1 cellular context compared by ENCODE assay signal in the genomic region with DNA sequence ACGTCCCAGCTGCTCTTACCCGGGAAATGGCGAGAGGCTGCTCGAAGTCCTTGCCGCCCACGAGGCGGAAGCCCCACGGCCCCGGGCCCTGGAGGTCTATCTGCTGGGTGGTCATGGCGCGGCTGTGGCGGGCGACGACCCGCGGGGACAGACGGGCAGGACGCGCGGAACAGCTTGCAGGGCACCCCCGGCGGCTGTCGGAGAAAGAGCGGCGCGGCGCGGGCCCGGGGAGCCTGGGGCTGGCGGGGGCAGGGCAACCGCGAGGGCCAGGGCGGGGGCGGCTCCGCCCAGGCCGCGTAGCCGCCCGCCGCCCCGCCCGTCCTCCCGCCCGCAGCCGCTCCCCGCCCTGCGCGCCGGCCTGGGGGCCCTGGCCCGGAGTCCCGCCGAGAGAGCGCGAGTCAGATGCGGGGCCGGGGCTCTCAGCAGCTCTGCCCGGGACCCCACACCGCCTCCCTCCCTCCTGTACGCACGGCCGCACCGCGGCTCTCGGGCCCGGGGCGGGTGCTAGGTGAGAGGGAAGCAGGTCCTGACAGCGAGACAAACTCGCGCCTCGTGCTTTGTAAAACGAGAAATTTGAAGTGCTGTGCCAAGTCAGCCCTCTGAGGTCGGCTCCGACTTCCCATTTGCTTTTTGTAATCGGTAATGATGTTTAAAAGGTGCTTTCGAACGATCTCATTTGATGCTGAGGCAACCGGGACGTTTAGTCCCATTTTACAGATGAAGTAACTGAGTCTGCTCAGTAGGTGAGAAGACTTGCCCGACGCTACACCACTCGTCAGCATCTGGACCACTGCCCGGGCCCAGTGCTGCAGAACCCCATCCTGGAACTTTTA.
TF ChIP-seq lines count a peak whose summit lies in the region.

A gene with protein sequence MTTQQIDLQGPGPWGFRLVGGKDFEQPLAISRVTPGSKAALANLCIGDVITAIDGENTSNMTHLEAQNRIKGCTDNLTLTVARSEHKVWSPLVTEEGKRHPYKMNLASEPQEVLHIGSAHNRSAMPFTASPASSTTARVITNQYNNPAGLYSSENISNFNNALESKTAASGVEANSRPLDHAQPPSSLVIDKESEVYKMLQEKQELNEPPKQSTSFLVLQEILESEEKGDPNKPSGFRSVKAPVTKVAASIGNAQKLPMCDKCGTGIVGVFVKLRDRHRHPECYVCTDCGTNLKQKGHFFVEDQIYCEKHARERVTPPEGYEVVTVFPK (minus strand): TSS at position 203 of the 833 bp plus-strand sequence. CDS start 88 bp downstream, at position 115.

TF ChIP-seq in H1, 55 proteins besides CTCF, POLR2A, EP300 and RAD21 (continues in another document):
- TF ChIP-seq POLR2AphosphoS5 (IDR thresholded peaks at IDR 0.05; ENCODE audit: low read depth, low read length) (no peak), RBBP5 (IDR thresholded peaks at IDR 0.05; ENCODE audit: borderline replicate concordance, low read depth, low read length) (no peak), CREB1 (IDR thresholded peaks at IDR 0.05) (no peak), HDAC2 (IDR thresholded peaks at IDR 0.05; ENCODE audit: borderline replicate concordance in 1 of 2, low read depth in 2 of 2, low read length in 2 of 2) (peak in 1 of 2 experiments; percentile 97; a peak in 2 of 4 replicates), BRCA1 (IDR thresholded peaks at IDR 0.05; ENCODE audit: low read depth, low read length) (no peak), CBX5 (IDR thresholded peaks at IDR 0.05; ENCODE audit: low read depth, low read length) (no peak), NRF1 (IDR thresholded peaks at IDR 0.05; ENCODE audit: low read depth, low read length) (no peak), CHD2 (IDR thresholded peaks at IDR 0.05; ENCODE audit: low read length) (no peak), SP1 (IDR thresholded peaks at IDR 0.05; ENCODE audit: low read depth, low read length) (no peak), SIN3A (conservative IDR thresholded peaks at IDR 0.05 in 1 of 2, IDR thresholded peaks at IDR 0.05 in 1 of 2; ENCODE audit: low read depth in 1 of 2, low read length in 2 of 2) (no peak; a peak in 1 of 4 replicates), KDM5A (IDR thresholded peaks at IDR 0.05; ENCODE audit: low read length) (no peak), TEAD4 (IDR thresholded peaks at IDR 0.05; ENCODE audit: low read depth, low read length) (no peak), NANOG (IDR thresholded peaks at IDR 0.05; ENCODE audit: insufficient read depth, low read depth, low read length, poor library complexity, severe bottlenecking) (no peak), SRF (IDR thresholded peaks at IDR 0.05; ENCODE audit: low read depth, low read length) (no peak), TCF12 (IDR thresholded peaks at IDR 0.05; ENCODE audit: low read depth, low read length) (no peak), BCL11A (IDR thresholded peaks at IDR 0.05; ENCODE audit: low read depth in 2 of 2, low read length in 2 of 2) (no peak), TAF1 (IDR thresholded peaks at IDR 0.05; ENCODE audit: low read depth, low read length) (peak; percentile 65), SP2 (IDR thresholded peaks at IDR 0.05; ENCODE audit: low read length) (no peak), RXRA (IDR thresholded peaks at IDR 0.05; ENCODE audit: insufficient read depth, low read depth, low read length) (no peak), CEBPB (IDR thresholded peaks at IDR 0.05; ENCODE audit: low read depth, low read length) (no peak), CBX8 (IDR thresholded peaks at IDR 0.05; ENCODE audit: borderline replicate concordance, low read depth, low read length) (no peak), KDM4A (IDR thresholded peaks at IDR 0.05; ENCODE audit: low read depth, low read length, severe bottlenecking) (peak; percentile 96), SAP30 (IDR thresholded peaks at IDR 0.05; ENCODE audit: insufficient read depth, insufficient replicate concordance, low read length) (no peak), YY1 (IDR thresholded peaks at IDR 0.05; ENCODE audit: low read depth, low read length) (no peak), JUND (IDR thresholded peaks at IDR 0.05; ENCODE audit: low read length) (no peak), KDM1A (IDR thresholded peaks at IDR 0.05; ENCODE audit: borderline replicate concordance, low read length) (peak; percentile 100), TBP (IDR thresholded peaks at IDR 0.05; ENCODE audit: low read depth, low read length) (no peak; the same call in 1 of the 2 replicates), SUZ12 (IDR thresholded peaks at IDR 0.05; ENCODE audit: low read length) (no peak), POU5F1 (IDR thresholded peaks at IDR 0.05; ENCODE audit: low read depth, low read length) (no peak), RNF2 (IDR thresholded peaks at IDR 0.05; ENCODE audit: borderline replicate concordance, low read depth, low read length, missing control alignments, poor library complexity, severe bottlenecking) (no peak), SP4 (IDR thresholded peaks at IDR 0.05; ENCODE audit: low read length) (no peak), TAF7 (optimal IDR thresholded peaks at IDR 0.05; ENCODE audit: borderline replicate concordance, low read depth, low read length) (peak; percentile 34), EZH2 (IDR thresholded peaks at IDR 0.05; ENCODE audit: low read depth, low read length, severe bottlenecking) (no peak), JUN (IDR thresholded peaks at IDR 0.05; ENCODE audit: low read depth, low read length) (no peak), GABPA (IDR thresholded peaks at IDR 0.05; ENCODE audit: borderline replicate concordance, insufficient read depth, low read length) (no peak), MAFK (IDR thresholded peaks at IDR 0.05; ENCODE audit: low read depth, low read length) (no peak), EGR1 (IDR thresholded peaks at IDR 0.05; ENCODE audit: borderline replicate concordance, low read depth, low read length) (no peak; the same call in 1 of the 2 replicates), FOSL1 (IDR thresholded peaks at IDR 0.05; ENCODE audit: insufficient read depth, low read depth, low read length) (no peak), GTF2F1 (IDR thresholded peaks at IDR 0.05; ENCODE audit: borderline replicate concordance, low read depth, low read length) (no peak), ASH2L (IDR thresholded peaks at IDR 0.05; ENCODE audit: low read length) (peak; percentile 75), RFX5 (IDR thresholded peaks at IDR 0.05; ENCODE audit: borderline replicate concordance, low read depth, low read length) (no peak), SIX5 (IDR thresholded peaks at IDR 0.05; ENCODE audit: low read depth, low read length) (no peak), HDAC6 (IDR thresholded peaks at IDR 0.05; ENCODE audit: low read depth, low read length) (no peak), ZNF274 (IDR thresholded peaks at IDR 0.05; ENCODE audit: borderline replicate concordance, extremely low read depth, low read length) (no peak), BACH1 (IDR thresholded peaks at IDR 0.05; ENCODE audit: low read length) (peak; percentile 10), PHF8 (conservative IDR thresholded peaks at IDR 0.05; ENCODE audit: low read depth, low read length) (peak; percentile 44; the same call in 1 of the 2 replicates), SIRT6 (IDR thresholded peaks at IDR 0.05; ENCODE audit: low read length) (no peak)
- TF ChIP-seq, protein P1, sequence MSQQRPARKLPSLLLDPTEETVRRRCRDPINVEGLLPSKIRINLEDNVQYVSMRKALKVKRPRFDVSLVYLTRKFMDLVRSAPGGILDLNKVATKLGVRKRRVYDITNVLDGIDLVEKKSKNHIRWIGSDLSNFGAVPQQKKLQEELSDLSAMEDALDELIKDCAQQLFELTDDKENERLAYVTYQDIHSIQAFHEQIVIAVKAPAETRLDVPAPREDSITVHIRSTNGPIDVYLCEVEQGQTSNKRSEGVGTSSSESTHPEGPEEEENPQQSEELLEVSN (IDR thresholded peaks at IDR 0.05), result peak; percentile 98
- TF ChIP-seq, protein P2, sequence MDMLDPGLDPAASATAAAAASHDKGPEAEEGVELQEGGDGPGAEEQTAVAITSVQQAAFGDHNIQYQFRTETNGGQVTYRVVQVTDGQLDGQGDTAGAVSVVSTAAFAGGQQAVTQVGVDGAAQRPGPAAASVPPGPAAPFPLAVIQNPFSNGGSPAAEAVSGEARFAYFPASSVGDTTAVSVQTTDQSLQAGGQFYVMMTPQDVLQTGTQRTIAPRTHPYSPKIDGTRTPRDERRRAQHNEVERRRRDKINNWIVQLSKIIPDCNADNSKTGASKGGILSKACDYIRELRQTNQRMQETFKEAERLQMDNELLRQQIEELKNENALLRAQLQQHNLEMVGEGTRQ (IDR thresholded peaks at IDR 0.05; ENCODE audit: low read length), result no peak
- TF ChIP-seq, protein P3, sequence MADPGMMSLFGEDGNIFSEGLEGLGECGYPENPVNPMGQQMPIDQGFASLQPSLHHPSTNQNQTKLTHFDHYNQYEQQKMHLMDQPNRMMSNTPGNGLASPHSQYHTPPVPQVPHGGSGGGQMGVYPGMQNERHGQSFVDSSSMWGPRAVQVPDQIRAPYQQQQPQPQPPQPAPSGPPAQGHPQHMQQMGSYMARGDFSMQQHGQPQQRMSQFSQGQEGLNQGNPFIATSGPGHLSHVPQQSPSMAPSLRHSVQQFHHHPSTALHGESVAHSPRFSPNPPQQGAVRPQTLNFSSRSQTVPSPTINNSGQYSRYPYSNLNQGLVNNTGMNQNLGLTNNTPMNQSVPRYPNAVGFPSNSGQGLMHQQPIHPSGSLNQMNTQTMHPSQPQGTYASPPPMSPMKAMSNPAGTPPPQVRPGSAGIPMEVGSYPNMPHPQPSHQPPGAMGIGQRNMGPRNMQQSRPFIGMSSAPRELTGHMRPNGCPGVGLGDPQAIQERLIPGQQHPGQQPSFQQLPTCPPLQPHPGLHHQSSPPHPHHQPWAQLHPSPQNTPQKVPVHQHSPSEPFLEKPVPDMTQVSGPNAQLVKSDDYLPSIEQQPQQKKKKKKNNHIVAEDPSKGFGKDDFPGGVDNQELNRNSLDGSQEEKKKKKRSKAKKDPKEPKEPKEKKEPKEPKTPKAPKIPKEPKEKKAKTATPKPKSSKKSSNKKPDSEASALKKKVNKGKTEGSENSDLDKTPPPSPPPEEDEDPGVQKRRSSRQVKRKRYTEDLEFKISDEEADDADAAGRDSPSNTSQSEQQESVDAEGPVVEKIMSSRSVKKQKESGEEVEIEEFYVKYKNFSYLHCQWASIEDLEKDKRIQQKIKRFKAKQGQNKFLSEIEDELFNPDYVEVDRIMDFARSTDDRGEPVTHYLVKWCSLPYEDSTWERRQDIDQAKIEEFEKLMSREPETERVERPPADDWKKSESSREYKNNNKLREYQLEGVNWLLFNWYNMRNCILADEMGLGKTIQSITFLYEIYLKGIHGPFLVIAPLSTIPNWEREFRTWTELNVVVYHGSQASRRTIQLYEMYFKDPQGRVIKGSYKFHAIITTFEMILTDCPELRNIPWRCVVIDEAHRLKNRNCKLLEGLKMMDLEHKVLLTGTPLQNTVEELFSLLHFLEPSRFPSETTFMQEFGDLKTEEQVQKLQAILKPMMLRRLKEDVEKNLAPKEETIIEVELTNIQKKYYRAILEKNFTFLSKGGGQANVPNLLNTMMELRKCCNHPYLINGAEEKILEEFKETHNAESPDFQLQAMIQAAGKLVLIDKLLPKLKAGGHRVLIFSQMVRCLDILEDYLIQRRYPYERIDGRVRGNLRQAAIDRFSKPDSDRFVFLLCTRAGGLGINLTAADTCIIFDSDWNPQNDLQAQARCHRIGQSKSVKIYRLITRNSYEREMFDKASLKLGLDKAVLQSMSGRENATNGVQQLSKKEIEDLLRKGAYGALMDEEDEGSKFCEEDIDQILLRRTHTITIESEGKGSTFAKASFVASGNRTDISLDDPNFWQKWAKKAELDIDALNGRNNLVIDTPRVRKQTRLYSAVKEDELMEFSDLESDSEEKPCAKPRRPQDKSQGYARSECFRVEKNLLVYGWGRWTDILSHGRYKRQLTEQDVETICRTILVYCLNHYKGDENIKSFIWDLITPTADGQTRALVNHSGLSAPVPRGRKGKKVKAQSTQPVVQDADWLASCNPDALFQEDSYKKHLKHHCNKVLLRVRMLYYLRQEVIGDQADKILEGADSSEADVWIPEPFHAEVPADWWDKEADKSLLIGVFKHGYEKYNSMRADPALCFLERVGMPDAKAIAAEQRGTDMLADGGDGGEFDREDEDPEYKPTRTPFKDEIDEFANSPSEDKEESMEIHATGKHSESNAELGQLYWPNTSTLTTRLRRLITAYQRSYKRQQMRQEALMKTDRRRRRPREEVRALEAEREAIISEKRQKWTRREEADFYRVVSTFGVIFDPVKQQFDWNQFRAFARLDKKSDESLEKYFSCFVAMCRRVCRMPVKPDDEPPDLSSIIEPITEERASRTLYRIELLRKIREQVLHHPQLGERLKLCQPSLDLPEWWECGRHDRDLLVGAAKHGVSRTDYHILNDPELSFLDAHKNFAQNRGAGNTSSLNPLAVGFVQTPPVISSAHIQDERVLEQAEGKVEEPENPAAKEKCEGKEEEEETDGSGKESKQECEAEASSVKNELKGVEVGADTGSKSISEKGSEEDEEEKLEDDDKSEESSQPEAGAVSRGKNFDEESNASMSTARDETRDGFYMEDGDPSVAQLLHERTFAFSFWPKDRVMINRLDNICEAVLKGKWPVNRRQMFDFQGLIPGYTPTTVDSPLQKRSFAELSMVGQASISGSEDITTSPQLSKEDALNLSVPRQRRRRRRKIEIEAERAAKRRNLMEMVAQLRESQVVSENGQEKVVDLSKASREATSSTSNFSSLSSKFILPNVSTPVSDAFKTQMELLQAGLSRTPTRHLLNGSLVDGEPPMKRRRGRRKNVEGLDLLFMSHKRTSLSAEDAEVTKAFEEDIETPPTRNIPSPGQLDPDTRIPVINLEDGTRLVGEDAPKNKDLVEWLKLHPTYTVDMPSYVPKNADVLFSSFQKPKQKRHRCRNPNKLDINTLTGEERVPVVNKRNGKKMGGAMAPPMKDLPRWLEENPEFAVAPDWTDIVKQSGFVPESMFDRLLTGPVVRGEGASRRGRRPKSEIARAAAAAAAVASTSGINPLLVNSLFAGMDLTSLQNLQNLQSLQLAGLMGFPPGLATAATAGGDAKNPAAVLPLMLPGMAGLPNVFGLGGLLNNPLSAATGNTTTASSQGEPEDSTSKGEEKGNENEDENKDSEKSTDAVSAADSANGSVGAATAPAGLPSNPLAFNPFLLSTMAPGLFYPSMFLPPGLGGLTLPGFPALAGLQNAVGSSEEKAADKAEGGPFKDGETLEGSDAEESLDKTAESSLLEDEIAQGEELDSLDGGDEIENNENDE (IDR thresholded peaks at IDR 0.05; ENCODE audit: insufficient replicate concordance, low read length), result no peak
- TF ChIP-seq, protein P4, sequence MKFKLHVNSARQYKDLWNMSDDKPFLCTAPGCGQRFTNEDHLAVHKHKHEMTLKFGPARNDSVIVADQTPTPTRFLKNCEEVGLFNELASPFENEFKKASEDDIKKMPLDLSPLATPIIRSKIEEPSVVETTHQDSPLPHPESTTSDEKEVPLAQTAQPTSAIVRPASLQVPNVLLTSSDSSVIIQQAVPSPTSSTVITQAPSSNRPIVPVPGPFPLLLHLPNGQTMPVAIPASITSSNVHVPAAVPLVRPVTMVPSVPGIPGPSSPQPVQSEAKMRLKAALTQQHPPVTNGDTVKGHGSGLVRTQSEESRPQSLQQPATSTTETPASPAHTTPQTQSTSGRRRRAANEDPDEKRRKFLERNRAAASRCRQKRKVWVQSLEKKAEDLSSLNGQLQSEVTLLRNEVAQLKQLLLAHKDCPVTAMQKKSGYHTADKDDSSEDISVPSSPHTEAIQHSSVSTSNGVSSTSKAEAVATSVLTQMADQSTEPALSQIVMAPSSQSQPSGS (IDR thresholded peaks at IDR 0.05; ENCODE audit: low read length), result no peak
- TF ChIP-seq, protein P5, sequence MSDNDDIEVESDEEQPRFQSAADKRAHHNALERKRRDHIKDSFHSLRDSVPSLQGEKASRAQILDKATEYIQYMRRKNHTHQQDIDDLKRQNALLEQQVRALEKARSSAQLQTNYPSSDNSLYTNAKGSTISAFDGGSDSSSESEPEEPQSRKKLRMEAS (IDR thresholded peaks at IDR 0.05), result peak; percentile 97
- TF ChIP-seq, protein P6, sequence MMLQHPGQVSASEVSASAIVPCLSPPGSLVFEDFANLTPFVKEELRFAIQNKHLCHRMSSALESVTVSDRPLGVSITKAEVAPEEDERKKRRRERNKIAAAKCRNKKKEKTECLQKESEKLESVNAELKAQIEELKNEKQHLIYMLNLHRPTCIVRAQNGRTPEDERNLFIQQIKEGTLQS (IDR thresholded peaks at IDR 0.05; ENCODE audit: insufficient read depth, low read depth, low read length), result no peak
